In genomic region chr3:197711973-197712707, GRCh38 we compare ENCODE assay signal across 8 cellular contexts. TPM values are rescaled to one million over a fixed set of nuclear protein-coding genes. Genes with fewer than 3 reads are reported as not detected.
A peak's percentile ranks its signal among the peaks of the same experiment; 100 is the strongest.
DNase-seq lines count a peak whose midpoint lies in the region; TF ChIP-seq lines count a peak whose summit lies in the region.

No MANE protein-coding gene starts in this region.

- peaks cover 50% of the 10 kb centered on the region for H3K4me1 Mint-ChIP-seq in HFFc6 (ENCODE audit: low read depth)

- peak overlapping the region; percentile 88 for H3K4me3 Mint-ChIP-seq in HFFc6

- peak overlapping the region; percentile 65; the same call in 1 of the 2 replicates for H3K4me3 ChIP-seq in GM08714 (ENCODE audit: low read length)
- peak overlapping the region; percentile 41 for H3K4me3 ChIP-seq in choroid plexus epithelial cell (ENCODE audit: low read depth, low read length)

- peaks cover 27% of the 10 kb centered on the region for H3K36me3 Mint-ChIP-seq in HFFc6 (ENCODE audit: low read depth)

- peak overlapping the region; percentile 87 for H3K27ac ChIP-seq in layer of hippocampus (ENCODE audit: low read depth, low read length)

- H3K27ac Mint-ChIP-seq in HFFc6, result peak overlapping the region; percentile 99

- peak; percentile 95 for DNase-seq in HFFc6
- peak; percentile 57 for DNase-seq in NCI-H1436 (lab: John Stamatoyannopoulos, UW)
- DNase-seq in activated CD4-positive, alpha-beta T cell treated with anti-CD3 and anti-CD28 coated beads for 24 hours (ENCODE audit: low read depth in 2 of 2), result peak; percentile 71 to 75
- DNase-seq in choroid plexus epithelial cell (ENCODE audit: low read depth), result peak; percentile 99
- peak; percentile 58 for DNase-seq in stimulated activated CD4-positive, alpha-beta T cell treated with anti-CD3 and anti-CD28 coated beads, Interleukin-1b, Interleukin-23, amount 100 ng/mL, for 1 hour (ENCODE audit: low read depth in 2 of 2)
- DNase-seq in NCI-H526 treated with DMSO at 0.1 percent for 48 hours (lab: John Stamatoyannopoulos, UW), result no peak

- TF ChIP-seq CTCF in HFFc6 (IDR thresholded peaks at IDR 0.05), result no peak
- TF ChIP-seq CTCF in choroid plexus epithelial cell (conservative IDR thresholded peaks at IDR 0.05; ENCODE audit: low read depth, low read length), result no peak

- no peaks in the 10 kb centered on the region for H3K27me3 Mint-ChIP-seq in HFFc6 (ENCODE audit: insufficient read depth)

- H3K27me3 ChIP-seq in layer of hippocampus (ENCODE audit: control insufficient read depth, insufficient read depth, low read length), result no peaks in the 10 kb centered on the region

- no peaks in the 10 kb centered on the region for H3K9me3 Mint-ChIP-seq in HFFc6

RNA-seq across cellular contexts. Expression of gene RUBCN, which starts 24.6 kb away (rescaled TPM):
- 10 to 100 TPM; 27.0 to 30.4 (median 29.4) TPM for total RNA-seq in HFFc6 (2021; fragmentation: NEBNext Ultra II Directional; extraction: Animal tissue kit (Norgen Biotek cat#: 25700))

RNA-seq across cellular contexts. Expression of gene FYTTD1, which starts 37.5 kb away (rescaled TPM):
- 10 to 100 TPM; 53.3 to 71.7 (median 60.9) TPM for total RNA-seq in HFFc6 (2021; fragmentation: NEBNext Ultra II Directional; extraction: Animal tissue kit (Norgen Biotek cat#: 25700))
